Comparison of ENCODE assay signal across 19 cellular contexts in the genomic region with DNA sequence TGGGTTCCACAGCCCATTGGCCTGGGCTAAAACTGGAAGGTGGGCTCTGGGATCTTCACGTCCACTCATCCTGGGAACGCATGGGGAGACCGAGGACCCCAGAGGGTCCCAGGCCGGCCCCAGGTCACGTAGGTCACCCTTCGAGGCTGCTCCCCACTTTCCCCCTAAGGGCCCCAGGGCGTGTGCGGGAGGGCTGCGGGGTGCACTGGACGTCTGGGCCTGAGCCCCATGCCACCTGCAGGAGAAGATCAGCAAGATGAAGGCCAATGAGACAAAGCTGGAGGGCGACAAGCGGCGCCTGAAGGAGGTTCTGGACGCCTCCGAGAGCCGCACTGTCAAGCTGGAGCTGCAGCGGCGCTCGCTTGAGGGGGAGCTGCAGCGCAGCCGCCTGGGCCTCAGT. TPM values are rescaled to one million over a fixed set of nuclear protein-coding genes. Genes with fewer than 3 reads are reported as not detected.
"Had no signal": no experiment of that assay in that cellular context is flagged by ENCODE, and none has a peak within 500 bp of the region (broad histone marks: within the 10 kb centered on the region; RNA-seq: fewer than 3 reads in every experiment).

No MANE protein-coding gene starts in this region.

- H3K9me3 ChIP-seq: colonic mucosa, heart left ventricle, neutrophil, right atrium auricular region, sigmoid colon, stomach had no signal

- H3K4me3 Mint-ChIP-seq: naive thymus-derived CD8-positive, alpha-beta T cell; type B pancreatic cell had no signal

- FAIRE-seq: frontal cortex, islet of Langerhans, urothelium cell line had no signal

- H3K4me3 ChIP-seq: colonic mucosa, dorsolateral prefrontal cortex, heart left ventricle, right atrium auricular region, sigmoid colon, skin epidermis, stomach had no signal

- H3K27me3 Mint-ChIP-seq: naive thymus-derived CD8-positive, alpha-beta T cell; type B pancreatic cell had no signal

- H3K4me1 ChIP-seq: colonic mucosa had no signal

- H3K27me3 ChIP-seq: colonic mucosa, dorsolateral prefrontal cortex, heart left ventricle, neutrophil, right atrium auricular region, sigmoid colon, stomach had no signal

- H3K36me3 ChIP-seq: colonic mucosa, neutrophil had no signal

- DNase-seq: colonic mucosa; effector CD8-positive, alpha-beta T cell; kidney glomerular epithelial cell; naive thymus-derived CD8-positive, alpha-beta T cell; sigmoid colon; stimulated activated CD4-positive, alpha-beta T cell treated with anti-CD3 and anti-CD28 coated beads, Interleukin-12 subunit alpha, Interleukin-12 subunit beta, amount 100 ng/mL, for 4 hours; stimulated activated naive CD4-positive, alpha-beta T cell; stomach had no signal

- H3K9me3 Mint-ChIP-seq: type B pancreatic cell had no signal

- H3K27ac ChIP-seq: colonic mucosa, neutrophil, stomach had no signal

- ATAC-seq: esophagus mucosa; naive thymus-derived CD8-positive, alpha-beta T cell had no signal

RNA-seq across cellular contexts. Expression of gene MFAP2, which starts 12.5 kb away (rescaled TPM):
- total RNA-seq: mononuclear cell; naive thymus-derived CD8-positive, alpha-beta T cell had no signal
